ENCODE assay signal across 18 cellular contexts in the genomic region with DNA sequence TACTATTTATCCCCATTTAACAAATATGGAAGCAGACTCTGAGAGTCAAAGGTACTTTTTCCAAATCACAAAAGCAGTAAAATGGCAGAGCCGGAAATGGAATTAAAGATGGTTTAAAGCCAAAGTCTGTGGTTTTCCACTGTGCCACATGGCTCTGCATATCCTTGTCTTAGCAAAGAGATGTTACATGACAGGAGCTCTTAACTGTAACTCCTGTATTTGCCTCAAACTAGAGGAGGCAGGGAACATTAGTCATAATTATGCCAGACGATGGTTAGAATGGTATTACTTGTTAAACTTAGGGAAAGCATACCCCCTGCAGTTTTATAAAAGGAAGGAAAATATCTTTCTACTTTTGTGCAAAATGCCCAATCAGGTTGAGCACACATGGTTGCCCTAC. TPM values are rescaled to one million over a fixed set of nuclear protein-coding genes. Genes with fewer than 3 reads are reported as not detected.
"Had no signal": no experiment of that assay in that cellular context is flagged by ENCODE, and none has a peak within 500 bp of the region (broad histone marks: within the 10 kb centered on the region; RNA-seq: fewer than 3 reads in every experiment).

No MANE protein-coding gene starts in this region.

- ATAC-seq: activated CD4-positive, alpha-beta T cell treated with anti-CD3 and anti-CD28 coated beads for 36 hours; lower lobe of right lung; natural killer cell treated with Interleukin-12 subunit alpha and Interleukin-12 subunit beta and Interleukin-15 and Interleukin-18, amount 100 ng/mL, for 72 hours; WTC11 had no signal

- DNase-seq: activated CD4-positive, alpha-beta T cell treated with anti-CD3 and anti-CD28 coated beads for 36 hours; activated CD4-positive, alpha-beta T cell treated with anti-CD3 and anti-CD28 coated beads, Interleukin-2, amount 50 U/mL, for 48 hours; brain microvascular endothelial cell; central memory CD4-positive, alpha-beta T cell; colonic mucosa; foreskin melanocyte; hypothalamus; lower lobe of right lung; posterior cingulate gyrus; retina; stimulated activated CD4-positive, alpha-beta T cell treated with anti-CD3 and anti-CD28 coated beads, Interleukin-12 subunit alpha, Interleukin-12 subunit beta, amount 100 ng/mL, for 4 hours; stimulated activated CD4-positive, alpha-beta T cell treated with anti-CD3 and anti-CD28 coated beads, Interleukin-1b, Interleukin-23, amount 100 ng/mL, for 48 hours; stimulated activated CD8-positive, alpha-beta memory T cell treated with anti-CD3 and anti-CD28 coated beads, Interleukin-4, amount 100 ng/mL, for 48 hours; stimulated activated naive CD4-positive, alpha-beta T cell had no signal

- H3K4me3 ChIP-seq: colonic mucosa, lower lobe of right lung had no signal

RNA-seq across cellular contexts. Expression of a gene that starts 41.8 kb away (rescaled TPM):
- total RNA-seq: activated CD4-positive, alpha-beta T cell treated with anti-CD3 and anti-CD28 coated beads for 36 hours; epithelial cell of proximal tubule had no signal
- polyA plus RNA-seq: keratinocyte had no signal
